In the genomic region with DNA sequence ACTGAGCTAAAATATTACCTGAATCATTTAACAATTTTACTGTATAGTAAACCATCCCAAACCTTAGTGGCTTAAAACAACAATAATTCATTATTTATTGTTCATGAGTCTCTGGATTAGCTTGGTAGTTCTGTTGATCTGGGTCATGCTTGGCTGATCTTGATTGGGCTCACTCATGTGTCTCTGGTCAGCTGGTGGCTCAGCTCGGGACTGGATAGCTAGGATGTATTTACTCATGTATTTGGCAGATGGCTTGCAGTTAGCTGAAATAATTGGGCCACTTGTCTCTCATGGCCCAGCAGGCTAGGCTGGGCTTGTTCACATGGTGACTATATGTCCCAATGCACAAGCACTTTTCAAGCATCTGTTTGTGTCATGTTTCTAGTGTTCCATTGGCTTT, we compare ENCODE assay signal across 1 cellular context.
TF ChIP-seq lines count a peak whose summit lies in the region.

No MANE protein-coding gene starts in this region.

TF ChIP-seq in WTC11, 78 proteins besides CTCF, POLR2A, EP300 and RAD21 (continued from another document):
- TF ChIP-seq, protein P1, sequence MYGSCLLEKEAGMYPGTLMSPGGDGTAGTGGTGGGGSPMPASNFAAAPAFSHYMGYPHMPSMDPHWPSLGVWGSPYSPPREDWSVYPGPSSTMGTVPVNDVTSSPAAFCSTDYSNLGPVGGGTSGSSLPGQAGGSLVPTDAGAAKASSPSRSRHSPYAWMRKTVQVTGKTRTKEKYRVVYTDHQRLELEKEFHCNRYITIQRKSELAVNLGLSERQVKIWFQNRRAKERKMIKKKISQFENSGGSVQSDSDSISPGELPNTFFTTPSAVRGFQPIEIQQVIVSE (CRISPR knock-in tag; IDR thresholded peaks at IDR 0.05; ENCODE audit: borderline replicate concordance) = no peak
- TF ChIP-seq, protein P2, sequence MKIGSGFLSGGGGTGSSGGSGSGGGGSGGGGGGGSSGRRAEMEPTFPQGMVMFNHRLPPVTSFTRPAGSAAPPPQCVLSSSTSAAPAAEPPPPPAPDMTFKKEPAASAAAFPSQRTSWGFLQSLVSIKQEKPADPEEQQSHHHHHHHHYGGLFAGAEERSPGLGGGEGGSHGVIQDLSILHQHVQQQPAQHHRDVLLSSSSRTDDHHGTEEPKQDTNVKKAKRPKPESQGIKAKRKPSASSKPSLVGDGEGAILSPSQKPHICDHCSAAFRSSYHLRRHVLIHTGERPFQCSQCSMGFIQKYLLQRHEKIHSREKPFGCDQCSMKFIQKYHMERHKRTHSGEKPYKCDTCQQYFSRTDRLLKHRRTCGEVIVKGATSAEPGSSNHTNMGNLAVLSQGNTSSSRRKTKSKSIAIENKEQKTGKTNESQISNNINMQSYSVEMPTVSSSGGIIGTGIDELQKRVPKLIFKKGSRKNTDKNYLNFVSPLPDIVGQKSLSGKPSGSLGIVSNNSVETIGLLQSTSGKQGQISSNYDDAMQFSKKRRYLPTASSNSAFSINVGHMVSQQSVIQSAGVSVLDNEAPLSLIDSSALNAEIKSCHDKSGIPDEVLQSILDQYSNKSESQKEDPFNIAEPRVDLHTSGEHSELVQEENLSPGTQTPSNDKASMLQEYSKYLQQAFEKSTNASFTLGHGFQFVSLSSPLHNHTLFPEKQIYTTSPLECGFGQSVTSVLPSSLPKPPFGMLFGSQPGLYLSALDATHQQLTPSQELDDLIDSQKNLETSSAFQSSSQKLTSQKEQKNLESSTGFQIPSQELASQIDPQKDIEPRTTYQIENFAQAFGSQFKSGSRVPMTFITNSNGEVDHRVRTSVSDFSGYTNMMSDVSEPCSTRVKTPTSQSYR (CRISPR knock-in tag; IDR thresholded peaks at IDR 0.05) = no peak
- TF ChIP-seq, protein P3, sequence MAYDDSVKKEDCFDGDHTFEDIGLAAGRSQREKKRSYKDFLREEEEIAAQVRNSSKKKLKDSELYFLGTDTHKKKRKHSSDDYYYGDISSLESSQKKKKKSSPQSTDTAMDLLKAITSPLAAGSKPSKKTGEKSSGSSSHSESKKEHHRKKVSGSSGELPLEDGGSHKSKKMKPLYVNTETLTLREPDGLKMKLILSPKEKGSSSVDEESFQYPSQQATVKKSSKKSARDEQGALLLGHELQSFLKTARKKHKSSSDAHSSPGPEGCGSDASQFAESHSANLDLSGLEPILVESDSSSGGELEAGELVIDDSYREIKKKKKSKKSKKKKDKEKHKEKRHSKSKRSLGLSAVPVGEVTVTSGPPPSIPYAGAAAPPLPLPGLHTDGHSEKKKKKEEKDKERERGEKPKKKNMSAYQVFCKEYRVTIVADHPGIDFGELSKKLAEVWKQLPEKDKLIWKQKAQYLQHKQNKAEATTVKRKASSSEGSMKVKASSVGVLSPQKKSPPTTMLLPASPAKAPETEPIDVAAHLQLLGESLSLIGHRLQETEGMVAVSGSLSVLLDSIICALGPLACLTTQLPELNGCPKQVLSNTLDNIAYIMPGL (CRISPR knock-in tag; IDR thresholded peaks at IDR 0.05) = no peak
- TF ChIP-seq GRHL2 (CRISPR knock-in tag; IDR thresholded peaks at IDR 0.05; ENCODE audit: insufficient replicate concordance, severe bottlenecking) (no peak), ZNF396 (CRISPR knock-in tag; IDR thresholded peaks at IDR 0.05; ENCODE audit: borderline replicate concordance) (no peak)
